ENCODE assay signal across 8 cellular contexts in the genomic region with DNA sequence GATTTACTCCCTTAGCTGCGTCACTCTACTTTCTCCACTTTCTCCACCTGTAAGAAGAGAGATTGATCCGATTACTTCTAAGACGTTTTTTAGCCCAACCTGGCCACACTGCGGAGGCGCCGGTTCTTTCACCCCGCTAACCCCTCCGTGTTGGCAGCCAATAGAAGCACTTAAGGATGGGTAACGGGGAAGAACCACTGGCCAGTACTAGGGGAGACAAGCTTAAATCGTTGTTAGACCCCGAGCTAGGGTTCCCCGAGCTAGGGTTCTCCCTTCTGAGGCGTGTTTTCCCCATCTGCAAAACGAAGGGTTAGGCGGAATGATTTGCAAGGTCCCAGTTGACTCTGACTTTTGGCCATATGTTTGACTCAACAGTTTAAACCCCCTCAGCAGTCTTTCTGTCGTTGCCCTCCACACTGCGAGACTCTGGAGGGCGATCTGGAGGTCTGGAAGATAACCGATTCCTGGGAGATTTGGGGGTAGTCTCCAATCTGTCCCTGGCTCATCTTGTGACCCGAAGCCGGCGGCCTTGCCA. TPM values are rescaled to one million over a fixed set of nuclear protein-coding genes. Genes with fewer than 3 reads are reported as not detected.
DNase-seq lines count a peak whose midpoint lies in the region; ATAC-seq and TF ChIP-seq lines count a peak whose summit lies in the region.

No MANE protein-coding gene starts in this region.

- CTCF ChIA-PET in CD8-positive, alpha-beta T cell (lab: Charles Lee) = interaction anchor here (0.7 to 1.6 kb wide), 4 partner anchors 11 to 576 kb away, joined by 3 to 8 read pairs (median 4); no protein-coding TSS in a partner anchor

- H3K36me3 ChIP-seq in CD8-positive, alpha-beta T cell (ENCODE audit: insufficient read depth, low read length) = no peaks in the 10 kb centered on the region
- H3K36me3 ChIP-seq in right atrium auricular region = no peaks in the 10 kb centered on the region

- POLR2A ChIA-PET in CD8-positive, alpha-beta T cell (lab: Charles Lee) = interaction anchor here (0.7 to 3.2 kb wide), 23 partner anchors 9 to 549 kb away, joined by 3 to 22 read pairs (median 3); a partner anchor contains a TSS

- peaks cover 22% of the 10 kb centered on the region for H3K4me1 ChIP-seq in CD8-positive, alpha-beta T cell (ENCODE audit: insufficient read depth, low read length)
- H3K4me1 ChIP-seq in right atrium auricular region = peaks cover 0 to 18% of the 10 kb centered on the region in 2 donors

- H3K27me3 Mint-ChIP-seq in CD8-positive, alpha-beta T cell (ENCODE audit: low read depth) = no peaks in the 10 kb centered on the region
- no peaks in the 10 kb centered on the region for H3K27me3 Mint-ChIP-seq in activated T-cell treated with anti-CD3 and anti-CD28 coated beads, Interleukin-2, amount 50 U/mL, for 4 hours (ENCODE audit: low read depth)

- intact Hi-C loops in CD8-positive, alpha-beta T cell (cut with DNase I, micrococcal nuclease) = loop anchor here in 1 of 2 experiments (2.0 to 5.0 kb wide), 3 partner anchors 41 to 491 kb away; no protein-coding TSS in a partner anchor

- peak overlapping the region; percentile 96 for H3K27ac ChIP-seq in CD8-positive, alpha-beta T cell (ENCODE audit: low read depth, low read length)
- peak overlapping the region; percentile 88 for H3K27ac ChIP-seq in right atrium auricular region

- TF ChIP-seq CTCF in CD8-positive, alpha-beta T cell (IDR thresholded peaks at IDR 0.05) = no peak
- TF ChIP-seq CTCF in right atrium auricular region (IDR thresholded peaks at IDR 0.05) = no peak

- peaks cover 45% of the 10 kb centered on the region for H3K36me3 Mint-ChIP-seq in CD8-positive, alpha-beta T cell
- H3K36me3 Mint-ChIP-seq in activated T-cell treated with anti-CD3 and anti-CD28 coated beads, Interleukin-2, amount 50 U/mL, for 4 hours (ENCODE audit: insufficient read depth) = peaks cover 29% of the 10 kb centered on the region

- H3K4me1 Mint-ChIP-seq in CD8-positive, alpha-beta T cell (ENCODE audit: low read depth) = peaks cover 53% of the 10 kb centered on the region
- peaks cover 55% of the 10 kb centered on the region for H3K4me1 Mint-ChIP-seq in activated T-cell treated with anti-CD3 and anti-CD28 coated beads, Interleukin-2, amount 50 U/mL, for 4 hours (ENCODE audit: low read depth)

- peak; percentile 9 for ATAC-seq in CD8-positive, alpha-beta T cell
- peak; percentile 21 for ATAC-seq in GM19035 (IDR thresholded peaks at IDR 0.05; ENCODE audit: unreplicated experiment)
- peak; percentile 8 for ATAC-seq in HG03442 (IDR thresholded peaks at IDR 0.05; ENCODE audit: unreplicated experiment)
- ATAC-seq in activated T-cell treated with anti-CD3 and anti-CD28 coated beads, Interleukin-2, amount 50 U/mL, for 4 hours = peak; percentile 6 to 17

- peak overlapping the region; percentile 84 for H3K4me3 ChIP-seq in CD8-positive, alpha-beta T cell (ENCODE audit: low read depth, low read length)
- peak overlapping the region; percentile 81 to 89 for H3K4me3 ChIP-seq in right atrium auricular region
- H3K4me3 ChIP-seq in skeletal muscle cell (ENCODE audit: low read depth, low read length) = peak overlapping the region; percentile 97

- no peaks in the 10 kb centered on the region for H3K9me3 Mint-ChIP-seq in CD8-positive, alpha-beta T cell
- no peaks in the 10 kb centered on the region for H3K9me3 Mint-ChIP-seq in activated T-cell treated with anti-CD3 and anti-CD28 coated beads, Interleukin-2, amount 50 U/mL, for 4 hours

- H3K9me3 ChIP-seq in CD8-positive, alpha-beta T cell (ENCODE audit: low read length) = no peaks in the 10 kb centered on the region
- H3K9me3 ChIP-seq in right atrium auricular region = no peaks in the 10 kb centered on the region

- peak overlapping the region; percentile 96 for H3K27ac Mint-ChIP-seq in CD8-positive, alpha-beta T cell

- DNase-seq in CD8-positive, alpha-beta T cell = peak in 1 of 7 experiments; percentile 15
- no peak for DNase-seq in activated T-cell treated with anti-CD3 and anti-CD28 coated beads, Interleukin-2, amount 50 U/mL, for 4 hours
- DNase-seq in right atrium auricular region (ENCODE audit: low spot score) = no peak
- no peak for DNase-seq in skeletal muscle cell (ENCODE audit: low read depth)
- no peak for DNase-seq in COR-L47 (lab: John Stamatoyannopoulos, UW)
- no peak for DNase-seq in NCI-H526 treated with DMSO at 0.1 percent for 48 hours (lab: John Stamatoyannopoulos, UW)

- peak overlapping the region; percentile 97 for H3K4me3 Mint-ChIP-seq in CD8-positive, alpha-beta T cell
- peak overlapping the region; percentile 95 for H3K4me3 Mint-ChIP-seq in activated T-cell treated with anti-CD3 and anti-CD28 coated beads, Interleukin-2, amount 50 U/mL, for 4 hours

- no peaks in the 10 kb centered on the region for H3K27me3 ChIP-seq in CD8-positive, alpha-beta T cell (ENCODE audit: insufficient read depth, low read length)
- H3K27me3 ChIP-seq in right atrium auricular region = no peaks in the 10 kb centered on the region

RNA-seq across cellular contexts. Expression of a gene that starts 0.6 kb away (rescaled TPM):
- 10 to 100 TPM; 11.1 to 11.2 TPM for total RNA-seq in CD8-positive, alpha-beta T cell
- 10 to 100 TPM; 12.5 to 16.9 (median 13.9) TPM for total RNA-seq in activated T-cell treated with anti-CD3 and anti-CD28 coated beads, Interleukin-2, amount 50 U/mL, for 4 hours
- total RNA-seq in right atrium auricular region = 10 to 100 TPM in 1 of 2 donors, 1 to 10 TPM in 1; 9.2 to 17.7 TPM
